Comparison of ENCODE assay signal across 1 cellular context in the genomic region with DNA sequence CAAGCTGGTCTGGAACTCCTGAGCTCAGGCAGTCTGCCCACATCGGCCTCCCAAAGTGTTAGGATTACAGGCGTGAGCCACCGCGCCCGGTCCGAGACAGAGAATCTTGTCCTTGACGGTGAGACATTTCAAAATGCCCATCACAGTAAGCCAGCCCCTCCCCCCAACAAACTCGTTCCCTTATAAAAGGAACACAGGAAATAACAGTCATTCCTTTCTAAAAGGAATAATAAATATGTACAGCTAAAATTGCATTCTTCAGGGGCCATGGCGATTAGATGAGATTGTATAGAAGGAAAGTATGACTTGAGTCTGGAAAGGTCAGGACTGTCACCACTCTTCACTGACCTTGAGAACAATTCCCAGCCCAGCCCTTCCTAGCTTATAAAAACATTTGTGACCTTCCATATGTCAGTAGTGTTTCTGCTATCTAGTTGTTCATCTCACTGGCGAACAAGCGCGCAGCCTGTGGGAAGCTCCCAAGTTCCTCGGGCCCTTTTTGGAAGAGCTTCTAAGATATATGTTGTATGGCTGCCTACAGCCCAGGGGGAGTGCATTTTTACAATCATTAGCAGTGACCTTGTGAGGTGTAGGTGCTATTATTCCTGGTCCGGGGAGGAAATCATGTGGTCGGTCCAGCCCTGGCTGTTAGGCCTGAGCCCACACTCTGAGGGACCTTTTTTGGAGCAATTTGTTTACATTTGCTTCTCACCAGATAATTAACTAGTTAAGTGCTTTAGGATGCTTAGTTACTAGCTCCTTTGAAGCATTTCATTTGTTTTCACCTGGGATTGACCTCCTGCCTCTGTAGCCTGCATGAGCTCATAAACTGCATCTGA.
TF ChIP-seq lines count a peak whose summit lies in the region.

No MANE protein-coding gene starts in this region.

TF ChIP-seq in SK-N-SH, 30 proteins besides CTCF, POLR2A, EP300 and RAD21 (continued from another document):
- peak; percentile 47 for TF ChIP-seq TCF12 (IDR thresholded peaks at IDR 0.05)
